Comparison of ENCODE assay signal across 9 cellular contexts in the genomic region with DNA sequence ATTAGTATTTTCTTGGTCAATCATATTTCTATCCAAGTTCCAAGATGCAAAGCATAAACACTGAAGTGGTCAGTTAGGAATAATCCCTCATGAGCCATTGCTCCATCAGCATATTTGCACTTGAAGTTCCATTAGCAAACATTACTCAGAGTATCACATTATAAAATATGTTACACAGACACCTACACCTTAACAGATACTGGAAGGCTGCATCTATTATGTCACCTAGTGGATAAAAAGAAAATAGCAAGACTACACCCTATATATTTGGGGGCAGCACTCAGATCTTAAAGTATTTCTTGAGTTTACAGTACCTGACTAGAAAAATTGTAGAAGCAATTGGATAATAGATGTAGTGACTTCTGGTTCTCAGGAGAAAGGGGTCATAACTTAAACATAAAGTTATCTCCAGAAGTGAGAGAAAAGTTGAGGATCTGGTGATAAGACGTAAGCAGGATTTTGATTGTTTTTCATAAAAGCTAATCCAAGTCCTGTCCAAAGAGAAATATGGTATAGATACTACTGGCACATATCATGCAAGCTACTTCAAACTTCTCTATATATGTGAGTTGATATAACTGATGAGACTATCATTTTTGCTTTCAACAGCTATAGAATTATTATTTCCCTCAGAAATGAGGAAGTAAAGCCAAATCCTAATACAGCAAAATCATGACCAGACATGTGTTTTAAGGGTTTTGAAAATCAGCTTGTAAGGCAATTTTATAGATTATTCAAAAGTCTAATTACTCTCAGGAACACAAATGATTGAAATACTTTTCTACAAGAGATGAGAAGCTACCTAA.
A peak's percentile ranks its signal among the peaks of the same experiment; 100 is the strongest.
DNase-seq lines count a peak whose midpoint lies in the region; ATAC-seq and TF ChIP-seq lines count a peak whose summit lies in the region.
"Had no signal": no experiment of that assay in that cellular context is flagged by ENCODE, and none has a peak within 500 bp of the region (broad histone marks: within the 10 kb centered on the region; RNA-seq: fewer than 3 reads in every experiment).

No MANE protein-coding gene starts in this region.

- no peaks in the 10 kb centered on the region for H3K27me3 ChIP-seq in thyroid gland

- no peak overlapping the region for H3K4me3 ChIP-seq in thyroid gland (replicated peaks in 1 of 3)

- peak; percentile 96 for ATAC-seq in GM21528 (IDR thresholded peaks at IDR 0.05; ENCODE audit: low FRiP score, unreplicated experiment)

- no peaks in the 10 kb centered on the region for H3K9me3 ChIP-seq in thyroid gland

- H3K4me3 Mint-ChIP-seq in brain (no peak overlapping the region), progenitor cell of endocrine pancreas (ENCODE audit: low read depth) (no peak overlapping the region)
- H3K4me3 Mint-ChIP-seq: T-helper 1 cell treated with Interleukin-12 subunit alpha and Interleukin-12 subunit beta and Interleukin-4 antibody, amounts not matched to agents 30 μg/mL and 1 μg/mL, for 36 hours had no signal

- no peaks in the 10 kb centered on the region for H3K4me1 Mint-ChIP-seq in brain
- H3K4me1 Mint-ChIP-seq in progenitor cell of endocrine pancreas (ENCODE audit: low read depth): peaks cover 1% of the 10 kb centered on the region

- H3K36me3 Mint-ChIP-seq in brain (no peaks in the 10 kb centered on the region), progenitor cell of endocrine pancreas (ENCODE audit: insufficient read depth) (no peaks in the 10 kb centered on the region)

- H3K27ac Mint-ChIP-seq in brain (peak overlapping the region in 1 of 5 experiments; percentile 1), progenitor cell of endocrine pancreas (no peak overlapping the region)
- H3K27ac Mint-ChIP-seq: T-helper 1 cell treated with Interleukin-12 subunit alpha and Interleukin-12 subunit beta and Interleukin-4 antibody, amounts not matched to agents 30 μg/mL and 1 μg/mL, for 36 hours had no signal

- H3K27me3 Mint-ChIP-seq in brain (no peaks in the 10 kb centered on the region), progenitor cell of endocrine pancreas (peaks cover 9% of the 10 kb centered on the region)

- no peaks in the 10 kb centered on the region for H3K4me1 ChIP-seq in thyroid gland

- peak; percentile 27 for DNase-seq in GM10248 (ENCODE audit: extremely low spot score)
- DNase-seq in HS-27A (ENCODE audit: low read depth): peak; percentile 14
- no peak for DNase-seq in progenitor cell of endocrine pancreas (ENCODE audit: low spot score, unreplicated experiment)
- DNase-seq in UCSD-AML1 (lab: John Stamatoyannopoulos, UW; ENCODE audit: unreplicated experiment): no peak
- no peak for DNase-seq in NCI-H2196 treated with DMSO at 0.1 percent for 48 hours (lab: John Stamatoyannopoulos, UW; ENCODE audit: unreplicated experiment)
- no peak for DNase-seq in thyroid gland

- WGBS in thyroid gland, 2 donors: 89 to 96% methylated on average over 1 of the region's 1 CpG

- intact Hi-C loops in thyroid gland (cut with DNase I): no loop called here

- H3K9me3 Mint-ChIP-seq in brain (no peaks in the 10 kb centered on the region), progenitor cell of endocrine pancreas (ENCODE audit: low read depth) (no peaks in the 10 kb centered on the region)
- H3K9me3 Mint-ChIP-seq: T-helper 1 cell treated with Interleukin-12 subunit alpha and Interleukin-12 subunit beta and Interleukin-4 antibody, amounts not matched to agents 30 μg/mL and 1 μg/mL, for 36 hours had no signal

- CTCF ChIA-PET in GM10248 (lab: Yijun Ruan, JAX): interaction anchor here (0.8 to 3.0 kb wide), 9 partner anchors 10 to 1818 kb away, joined by 3 to 12 read pairs (median 5); no protein-coding TSS in a partner anchor

- H3K27ac ChIP-seq in thyroid gland: no peak overlapping the region

- no peak for TF ChIP-seq POLR2A in thyroid gland (IDR thresholded peaks at IDR 0.05)

- TF ChIP-seq CTCF in GM10248 (IDR thresholded peaks at IDR 0.05; ENCODE audit: control extremely low read depth, extremely low read depth, low read depth, missing control alignments) (no peak), brain (conservative IDR thresholded peaks at IDR 0.05) (peak; percentile 55 to 79), progenitor cell of endocrine pancreas (IDR thresholded peaks at IDR 0.05; ENCODE audit: unreplicated experiment) (peak; percentile 62), thyroid gland (IDR thresholded peaks at IDR 0.05) (peak in 1 of 6 experiments; percentile 23)

- H3K36me3 ChIP-seq in thyroid gland: no peaks in the 10 kb centered on the region

- POLR2A ChIA-PET in GM10248 (lab: Yijun Ruan, JAX): no interaction called here

Comparison
In these comparisons a context has a peak if more than half of its experiments do, and no peak if none do; other contexts are left out.
1. DNase-seq: peak in GM10248 (single experiment) and HS-27A (single experiment); none in progenitor cell of endocrine pancreas (single experiment), UCSD-AML1 (single experiment), NCI-H2196 treated with DMSO at 0.1 percent for 48 hours (single experiment) and thyroid gland (0 of 2).